8 cellular contexts compared by ENCODE assay signal in genomic region chr12:67355428-67356385, GRCh38.
DNase-seq lines count a peak whose midpoint lies in the region; ATAC-seq and TF ChIP-seq lines count a peak whose summit lies in the region.

No MANE protein-coding gene starts in this region.

- DNase-seq in D341Med (ENCODE audit: low spot score) = peak; percentile 61
- DNase-seq in GM23248 = peak; percentile 81
- peak; percentile 34 for DNase-seq in NCI-H2081 treated with DMSO at 0.1 percent for 48 hours (lab: John Stamatoyannopoulos, UW)
- no peak for DNase-seq in WTC11 (ENCODE audit: low spot score)
- peak; percentile 20 for DNase-seq in glomerular endothelial cell (ENCODE audit: extremely low read depth, low read depth, low spot score)
- peak; percentile 38 for DNase-seq in putamen (ENCODE audit: low spot score)

- H3K4me1 ChIP-seq in GM23248 (ENCODE audit: insufficient read depth) = peaks cover 42% of the 10 kb centered on the region

- peak overlapping the region; percentile 31 for H3K4me2 ChIP-seq in GM23248 (ENCODE audit: unreplicated experiment)

- TF ChIP-seq CTCF in WTC11 (IDR thresholded peaks at IDR 0.05) = 0 out of 2 replicates have a peak, but pooled peaks have one; percentile 16

- peaks cover 4% of the 10 kb centered on the region for H3K9me3 Mint-ChIP-seq in WTC11

- H3K36me3 Mint-ChIP-seq in WTC11 = no peaks in the 10 kb centered on the region

- no peak overlapping the region for H3K9ac ChIP-seq in GM23248

- peaks cover 22% of the 10 kb centered on the region for H3K4me1 Mint-ChIP-seq in WTC11

- CTCF ChIA-PET in WTC11 (lab: Charles Lee) = interaction anchor here (0.5 to 6.4 kb wide), 70 partner anchors 10 to 1856 kb away, joined by 3 to 84 read pairs (median 4); partner anchors contain the start of gene IL22

- no peak overlapping the region for H3K27ac ChIP-seq in GM23248

- H3K79me2 ChIP-seq in GM23248 (ENCODE audit: insufficient read depth) = no peaks in the 10 kb centered on the region

- no peaks in the 10 kb centered on the region for H3K27me3 ChIP-seq in GM23248 (replicated peaks; ENCODE audit: insufficient read depth)

- H3F3A ChIP-seq in GM23248 (ENCODE audit: insufficient read depth) = peaks cover 34% of the 10 kb centered on the region

- no peak overlapping the region for H3K4me3 ChIP-seq in GM23248

- whole genome bisulfite sequencing in GM23248 (ENCODE audit: low coverage in 1 of 2, low lambda C conversion rate in 2 of 2, missing lambda C conversion rate in 2 of 2), 2 experiments = 7 to 10% methylated on average over 8 of the region's 8 CpGs

- H4K20me1 ChIP-seq in GM23248 (ENCODE audit: insufficient read depth) = no peaks in the 10 kb centered on the region

- H3K27me3 Mint-ChIP-seq in WTC11 (ENCODE audit: low read depth) = no peaks in the 10 kb centered on the region

- no peak overlapping the region for H3K4me3 Mint-ChIP-seq in WTC11

- H3K9me2 ChIP-seq in GM23248 (ENCODE audit: insufficient read depth) = no peaks in the 10 kb centered on the region

- ATAC-seq in WTC11 (peak; percentile 66), GM18873 (IDR thresholded peaks at IDR 0.05; ENCODE audit: low FRiP score, unreplicated experiment) (no peak), HG03196 (IDR thresholded peaks at IDR 0.05; ENCODE audit: unreplicated experiment) (no peak)

- POLR2A ChIA-PET in WTC11 (lab: Charles Lee) = interaction anchor here (0.6 to 1.0 kb wide), 3 partner anchors 21 to 793 kb away, joined by 3 to 5 read pairs (median 3); partner anchors contain the start of gene DYRK2

- no peaks in the 10 kb centered on the region for H3K36me3 ChIP-seq in GM23248 (ENCODE audit: low read depth)

- no peak overlapping the region for H2AFZ ChIP-seq in GM23248

- no peak overlapping the region for H3K27ac Mint-ChIP-seq in WTC11

- H3K9me3 ChIP-seq in GM23248 (ENCODE audit: low read depth) = no peaks in the 10 kb centered on the region

- in situ Hi-C loops in GM23248 (cut with MboI) = loop anchor here (25.0 kb wide), 2 partner anchors 582 to 957 kb away; no protein-coding TSS in a partner anchor

TF ChIP-seq in WTC11, 78 proteins besides CTCF, POLR2A, EP300 and RAD21:
- TF ChIP-seq ZNF232 (CRISPR knock-in tag; IDR thresholded peaks at IDR 0.05) (no peak), CREM (CRISPR knock-in tag; IDR thresholded peaks at IDR 0.05) (no peak), ETV6 (CRISPR knock-in tag; IDR thresholded peaks at IDR 0.05) (no peak), MLX (CRISPR knock-in tag; IDR thresholded peaks at IDR 0.05) (no peak), FOXK1 (CRISPR knock-in tag; IDR thresholded peaks at IDR 0.05) (no peak), IRF2 (CRISPR knock-in tag; IDR thresholded peaks at IDR 0.05; ENCODE audit: borderline replicate concordance, low read depth) (no peak), OVOL2 (CRISPR knock-in tag; IDR thresholded peaks at IDR 0.05; ENCODE audit: borderline replicate concordance) (no peak), TP53 (CRISPR knock-in tag; IDR thresholded peaks at IDR 0.05) (no peak), ERG (CRISPR knock-in tag; IDR thresholded peaks at IDR 0.05) (no peak), GABPB1 (CRISPR knock-in tag; IDR thresholded peaks at IDR 0.05) (no peak), ZNF263 (CRISPR knock-in tag; IDR thresholded peaks at IDR 0.05; ENCODE audit: low read depth) (no peak)
